17 cellular contexts compared by ENCODE assay signal in genomic region chr21:41316200-41316599, GRCh38. TPM values are rescaled to one million over a fixed set of nuclear protein-coding genes. Genes with fewer than 3 reads are reported as not detected.
DNase-seq lines count a peak whose midpoint lies in the region; ATAC-seq and TF ChIP-seq lines count a peak whose summit lies in the region.
"Had no signal": no experiment of that assay in that cellular context is flagged by ENCODE, and none has a peak within 500 bp of the region (broad histone marks: within the 10 kb centered on the region; RNA-seq: fewer than 3 reads in every experiment).

No MANE protein-coding gene starts in this region.

- peak overlapping the region; percentile 33 for H3K4me3 Mint-ChIP-seq in memory B cell
- H3K4me3 Mint-ChIP-seq: CD4-positive, alpha-beta T cell had no signal

- H3K36me3 Mint-ChIP-seq in memory B cell, result no peaks in the 10 kb centered on the region

- DNase-seq in NCI-H1092 (lab: John Stamatoyannopoulos, UW) (peak; percentile 29), memory B cell (ENCODE audit: low spot score in 2 of 2) (no peak), smooth muscle cell (lab: John Stamatoyannopoulos, UW; ENCODE audit: unreplicated experiment) (no peak), ecto neural progenitor cell (ENCODE audit: low spot score) (no peak), NCI-H1417 treated with DMSO at 0.1 percent for 48 hours (lab: John Stamatoyannopoulos, UW) (no peak)
- DNase-seq in effector CD8-positive, alpha-beta T cell (lab: John Stamatoyannopoulos, UW), result no peak
- DNase-seq: activated CD4-positive, alpha-beta T cell treated with anti-CD3 and anti-CD28 coated beads for 48 hours; activated effector memory CD4-positive, alpha-beta T cell treated with anti-CD3 and anti-CD28 coated beads, Interleukin-2, amount 50 U/mL, for 16 hours; CD4-positive, alpha-beta T cell; Karpas-422; NCI-H524 treated with DMSO at 0.1 percent for 48 hours; stimulated activated CD4-positive, alpha-beta T cell treated with anti-CD3 and anti-CD28 coated beads, Interleukin-4, amount 100 ng/mL, for 4 hours had no signal

- H3K27ac Mint-ChIP-seq in memory B cell, result no peak overlapping the region
- H3K27ac Mint-ChIP-seq: CD4-positive, alpha-beta T cell had no signal

- H3K4me1 ChIP-seq in smooth muscle cell (ENCODE audit: low read depth), result no peaks in the 10 kb centered on the region

- H3K4me1 Mint-ChIP-seq in memory B cell, result no peaks in the 10 kb centered on the region

- no peak overlapping the region for H2AFZ ChIP-seq in smooth muscle cell (ENCODE audit: low read depth)

- H3K79me2 ChIP-seq in smooth muscle cell (ENCODE audit: low read depth), result no peaks in the 10 kb centered on the region

- no peak overlapping the region for H3K27ac ChIP-seq in smooth muscle cell (ENCODE audit: low read depth)
- H3K27ac ChIP-seq: neutrophil had no signal

- H3K9me3 ChIP-seq in smooth muscle cell (replicated peaks; ENCODE audit: low read depth), result no peaks in the 10 kb centered on the region
- H3K9me3 ChIP-seq: neutrophil had no signal

- no peaks in the 10 kb centered on the region for H4K20me1 ChIP-seq in smooth muscle cell (ENCODE audit: low read depth)

- no peaks in the 10 kb centered on the region for H3K36me3 ChIP-seq in smooth muscle cell (ENCODE audit: low read depth)
- H3K36me3 ChIP-seq: neutrophil had no signal

- peak overlapping the region; percentile 42 for H3K4me3 ChIP-seq in smooth muscle cell

- 44% methylated on average over 11 of the region's 11 CpGs for WGBS in smooth muscle cell (ENCODE audit: low lambda C conversion rate)

- no peak for TF ChIP-seq CTCF in smooth muscle cell (IDR thresholded peaks at IDR 0.05; ENCODE audit: borderline replicate concordance, insufficient read depth, poor library complexity, severe bottlenecking)

- H3K9me3 Mint-ChIP-seq in memory B cell, result no peaks in the 10 kb centered on the region
- H3K9me3 Mint-ChIP-seq: CD4-positive, alpha-beta T cell had no signal

- H3K27me3 ChIP-seq in smooth muscle cell (ENCODE audit: low read depth), result peaks cover 46% of the 10 kb centered on the region

- H3K27me3 Mint-ChIP-seq in memory B cell, result peaks cover 18% of the 10 kb centered on the region

- H3F3A ChIP-seq in smooth muscle cell (ENCODE audit: low read depth), result no peaks in the 10 kb centered on the region

- peak overlapping the region; percentile 76 for H3K4me2 ChIP-seq in smooth muscle cell

- ATAC-seq in esophagus mucosa, result peak; percentile 33
- no peak for ATAC-seq in memory B cell (ENCODE audit: low read depth)
- no peak for ATAC-seq in GM21526 (IDR thresholded peaks at IDR 0.05; ENCODE audit: low FRiP score, unreplicated experiment)

- no peak overlapping the region for H3K9ac ChIP-seq in smooth muscle cell (ENCODE audit: low read depth)

RNA-seq across cellular contexts. Expression of gene FAM3B, which starts 0.4 kb away (rescaled TPM):
- total RNA-seq in esophagus mucosa (23.3 TPM), smooth muscle cell (not detected in 2 replicates)
- 0.18 TPM in 1 of 2 replicates, not detected in the other for polyA plus RNA-seq in smooth muscle cell
- total RNA-seq: CD4-positive, alpha-beta T cell; cerebellum; SK-MEL-5 had no signal

RNA-seq across cellular contexts. Expression of gene MX2, which starts 45.6 kb away (rescaled TPM):
- total RNA-seq in esophagus mucosa, result 4.2 TPM
- total RNA-seq in smooth muscle cell, result 2.5 and 11.3 TPM in 2 replicates
- polyA plus RNA-seq in smooth muscle cell, result 1.9 and 3.1 TPM in 2 replicates
- total RNA-seq: SK-MEL-5 had no signal

Comparison
In these comparisons a context has a peak if more than half of its experiments do, and no peak if none do; other contexts are left out.
1. RNA of gene FAM3B, which starts 0.4 kb away (total RNA-seq): 23.3 TPM in esophagus mucosa (single experiment); not detected in smooth muscle cell; every median in the first group is over 10 times any median in the second.